In the genomic region with DNA sequence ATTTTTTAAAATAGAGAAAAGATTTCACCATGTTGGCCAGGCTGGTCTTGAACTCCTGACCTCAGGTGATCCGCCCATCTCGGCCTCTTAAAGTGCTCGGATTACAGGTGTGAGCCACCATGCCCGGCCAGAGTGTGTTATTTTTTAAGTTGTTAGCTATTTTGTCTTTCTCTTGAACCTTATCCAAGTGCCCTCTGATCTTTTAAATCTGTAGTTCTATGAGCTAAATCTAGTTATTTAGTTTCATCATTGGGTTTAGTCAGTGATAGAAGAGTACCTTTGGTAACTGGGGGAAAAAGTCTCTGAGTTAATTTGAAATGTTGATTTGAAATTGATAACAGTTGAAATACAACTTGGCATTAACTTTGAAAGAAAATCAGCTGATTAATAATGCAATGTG, we compare ENCODE assay signal across 22 cellular contexts.
DNase-seq lines count a peak whose midpoint lies in the region; ATAC-seq, FAIRE-seq and TF ChIP-seq lines count a peak whose summit lies in the region.
"Had no signal": no experiment of that assay in that cellular context is flagged by ENCODE, and none has a peak within 500 bp of the region (broad histone marks: within the 10 kb centered on the region; RNA-seq: fewer than 3 reads in every experiment).

No MANE protein-coding gene starts in this region.

- no peak overlapping the region for H3K4me3 ChIP-seq in liver (ENCODE audit: low read depth in 1 of 3, low read length in 3 of 3)
- no peak overlapping the region for H3K4me3 ChIP-seq in HepG2 (replicated peaks in 1 of 3; ENCODE audit: insufficient read depth in 1 of 3, low read depth in 2 of 3, low read length in 3 of 3)
- no peak overlapping the region for H3K4me3 ChIP-seq in astrocyte (ENCODE audit: insufficient read depth, low read depth, low read length)
- H3K4me3 ChIP-seq in right lobe of liver: no peak overlapping the region
- H3K4me3 ChIP-seq: A549; BLaER1 treated with 17β-estradiol and CSF1 and Interleukin-3, amounts not matched to agents 10 nM and 100 nM had no signal

- ATAC-seq in HepG2 (no peak), right lobe of liver (peak; percentile 71 to 86 (median 78)), GM21717 (IDR thresholded peaks at IDR 0.05; ENCODE audit: unreplicated experiment) (no peak)
- ATAC-seq: A549; CD8-positive, alpha-beta T cell had no signal

- peaks cover 1 to 32% (median 10%) of the 10 kb centered on the region in 4 donors for H3K4me1 ChIP-seq in liver (ENCODE audit: control insufficient read depth in 4 of 4, insufficient read depth in 4 of 4, low read length in 3 of 4)
- H3K4me1 ChIP-seq in HepG2 (ENCODE audit: insufficient read depth, low read length): no peaks in the 10 kb centered on the region
- no peaks in the 10 kb centered on the region for H3K4me1 ChIP-seq in astrocyte (ENCODE audit: insufficient read depth, low read length)
- peaks cover 0 to 37% (median 14%) of the 10 kb centered on the region in 4 donors for H3K4me1 ChIP-seq in right lobe of liver
- H3K4me1 ChIP-seq: A549; BLaER1 treated with 17β-estradiol and CSF1 and Interleukin-3, amounts not matched to agents 10 nM and 100 nM; Caco-2 had no signal

- no peak overlapping the region for H3K9ac ChIP-seq in liver (ENCODE audit: low read depth in 1 of 2, low read length in 2 of 2)
- H3K9ac ChIP-seq in HepG2 (ENCODE audit: insufficient read depth, low read depth, low read length): no peak overlapping the region
- H3K9ac ChIP-seq in astrocyte (ENCODE audit: low read length): no peak overlapping the region
- H3K9ac ChIP-seq: BLaER1 treated with 17β-estradiol and CSF1 and Interleukin-3, amounts not matched to agents 10 nM and 100 nM had no signal

- FAIRE-seq in HepG2 (lab: Jason Lieb, UNC) (no peak), astrocyte (lab: Jason Lieb, UNC) (no peak)
- FAIRE-seq: A549, D721Med, G401.6, GM12891, GM19239 had no signal

- TF ChIP-seq RAD21 in liver (IDR thresholded peaks at IDR 0.05): no peak
- no peak for TF ChIP-seq RAD21 in HepG2 (CRISPR knock-in tag; IDR thresholded peaks at IDR 0.05)

- H3K27ac ChIP-seq in liver (ENCODE audit: low read depth in 1 of 2, low read length in 2 of 2) (no peak overlapping the region), HepG2 (ENCODE audit: extremely low read length, insufficient read depth, low read length) (no peak overlapping the region), astrocyte (ENCODE audit: low read depth, low read length) (no peak overlapping the region), right lobe of liver (peak overlapping the region; percentile 4 to 59 (median 29))
- H3K27ac ChIP-seq: 22Rv1; A549; BLaER1 treated with 17β-estradiol and CSF1 and Interleukin-3, amounts not matched to agents 10 nM and 100 nM; C4-2B had no signal

- H3K4me3 Mint-ChIP-seq in astrocyte (ENCODE audit: unreplicated experiment): no peak overlapping the region
- H3K4me3 Mint-ChIP-seq: B cell; CD4-positive, alpha-beta T cell; CD8-positive, alpha-beta T cell had no signal

- TF ChIP-seq POLR2A in HepG2 (IDR thresholded peaks at IDR 0.05; ENCODE audit: insufficient read depth in 1 of 2, low read depth in 2 of 2, low read length in 2 of 2) (no peak), right lobe of liver (IDR thresholded peaks at IDR 0.05) (no peak)

- H3K36me3 Mint-ChIP-seq in astrocyte (ENCODE audit: low read depth, unreplicated experiment): peaks cover 17% of the 10 kb centered on the region

- H3K27me3 Mint-ChIP-seq in astrocyte (ENCODE audit: low read depth, unreplicated experiment): no peaks in the 10 kb centered on the region
- H3K27me3 Mint-ChIP-seq: B cell; CD4-positive, alpha-beta T cell had no signal

- H3K4me2 ChIP-seq in HepG2 (ENCODE audit: low read depth, low read length) (no peak overlapping the region), astrocyte (ENCODE audit: low read length) (no peak overlapping the region)
- H3K4me2 ChIP-seq: A549; BLaER1 treated with 17β-estradiol and CSF1 and Interleukin-3, amounts not matched to agents 10 nM and 100 nM had no signal

- H2AFZ ChIP-seq in HepG2 (ENCODE audit: low read length) (no peak overlapping the region), astrocyte (ENCODE audit: low read depth, low read length) (no peak overlapping the region)

- intact Hi-C loops in HepG2 (cut with micrococcal nuclease; ENCODE audit: unreplicated experiment): no loop called here
- intact Hi-C loops in right lobe of liver (cut with DNase I): no loop called here

- in situ Hi-C loops in HepG2 (cut with HindIII; ENCODE audit: extremely low pct_ligation_motif_present, low pct_unique_long_range_greater_than_20kb): no loop called here

- H3K4me1 Mint-ChIP-seq in astrocyte (ENCODE audit: low read depth, unreplicated experiment): no peaks in the 10 kb centered on the region
- H3K4me1 Mint-ChIP-seq: B cell had no signal

- H3K27me3 ChIP-seq in liver (ENCODE audit: control insufficient read depth in 4 of 4, insufficient read depth in 4 of 4, low read length in 3 of 4) (no peaks in the 10 kb centered on the region), HepG2 (ENCODE audit: control insufficient read depth in 1 of 2, insufficient read depth in 2 of 2, low read length in 2 of 2) (no peaks in the 10 kb centered on the region), astrocyte (ENCODE audit: insufficient read depth, low read length) (no peaks in the 10 kb centered on the region), right lobe of liver (no peaks in the 10 kb centered on the region)
- H3K27me3 ChIP-seq: BLaER1 treated with 17β-estradiol and CSF1 and Interleukin-3, amounts not matched to agents 10 nM and 100 nM had no signal

- CTCF ChIA-PET in HepG2 (lab: Yijun Ruan, JAX; ENCODE audit: low intra/inter-chr PET ratio, low total read pairs): no interaction called here

- no peaks in the 10 kb centered on the region for H3K79me2 ChIP-seq in HepG2 (ENCODE audit: insufficient read depth, low read length)
- no peaks in the 10 kb centered on the region for H3K79me2 ChIP-seq in astrocyte (ENCODE audit: insufficient read depth, low read length)

- DNase-seq in HepG2 (ENCODE audit: low spot score) (no peak), astrocyte (ENCODE audit: low read depth) (no peak), right lobe of liver (no peak), NAMALWA (ENCODE audit: low spot score) (no peak)
- DNase-seq: AML-193; Caco-2; Calu3; CD4-positive, alpha-beta T cell; CD8-positive, alpha-beta T cell; DMS79 treated with DMSO at 0.1 percent for 48 hours; GF-D8 had no signal

- H3K27ac Mint-ChIP-seq in astrocyte (ENCODE audit: unreplicated experiment): peak overlapping the region; percentile 6
- H3K27ac Mint-ChIP-seq: B cell; CD4-positive, alpha-beta T cell; CD8-positive, alpha-beta T cell had no signal

- no peaks in the 10 kb centered on the region for H3K9me3 ChIP-seq in liver (ENCODE audit: control insufficient read depth in 4 of 4, low read length in 3 of 4)
- peaks cover 12% of the 10 kb centered on the region for H3K9me3 ChIP-seq in HepG2 (ENCODE audit: low read length)
- H3K9me3 ChIP-seq in astrocyte (ENCODE audit: insufficient read depth, low read depth, low read length): peaks cover 3% of the 10 kb centered on the region
- no peaks in the 10 kb centered on the region for H3K9me3 ChIP-seq in right lobe of liver
- H3K9me3 ChIP-seq: A549 had no signal

- no TSS peak for BruUV-seq in HepG2 (replicated peaks; lab: Mats Ljungman, UMichigan)

- POLR2A ChIA-PET in HepG2 (lab: Yijun Ruan, JAX): no interaction called here

- H3K9me3 Mint-ChIP-seq in astrocyte (ENCODE audit: unreplicated experiment): peaks cover 2% of the 10 kb centered on the region

- H3K36me3 ChIP-seq in liver (ENCODE audit: control insufficient read depth in 4 of 4, insufficient read depth in 3 of 4, low read depth in 1 of 4, low read length in 3 of 4): peaks cover 0 to 7% (median under 1%) of the 10 kb centered on the region in 4 donors
- no peaks in the 10 kb centered on the region for H3K36me3 ChIP-seq in HepG2 (replicated peaks in 1 of 2; ENCODE audit: control insufficient read depth in 1 of 2, insufficient read depth in 2 of 2, low read length in 2 of 2)
- no peaks in the 10 kb centered on the region for H3K36me3 ChIP-seq in astrocyte (ENCODE audit: insufficient read depth, low read length)
- no peaks in the 10 kb centered on the region for H3K36me3 ChIP-seq in right lobe of liver

- no peak for TF ChIP-seq CTCF in liver (IDR thresholded peaks at IDR 0.05; ENCODE audit: low read depth, low read length, missing input control)
- TF ChIP-seq CTCF in HepG2 (CRISPR knock-in tag; IDR thresholded peaks at IDR 0.05): no peak
- TF ChIP-seq CTCF in astrocyte (IDR thresholded peaks at IDR 0.05; ENCODE audit: insufficient read depth, low read depth, low read length): no peak
- no peak for TF ChIP-seq CTCF in right lobe of liver (IDR thresholded peaks at IDR 0.05)

- TF ChIP-seq EP300 in HepG2 (IDR thresholded peaks at IDR 0.05; ENCODE audit: low read depth in 2 of 2, low read length in 2 of 2) (no peak), HepG2 (CRISPR knock-in tag; IDR thresholded peaks at IDR 0.05; ENCODE audit: borderline replicate concordance) (no peak)

- 52% methylated on average over 4 of the region's 4 CpGs for WGBS in liver
- WGBS in HepG2 (ENCODE audit: low lambda C conversion rate): 95% methylated on average over 4 of the region's 4 CpGs
- 33% methylated on average over 4 of the region's 4 CpGs for WGBS in right lobe of liver (ENCODE audit: insufficient coverage, low coverage, low lambda C conversion rate, missing lambda C conversion rate)

- H4K20me1 ChIP-seq in HepG2 (ENCODE audit: insufficient read depth, low read length) (no peaks in the 10 kb centered on the region), astrocyte (ENCODE audit: insufficient read depth, low read length) (no peaks in the 10 kb centered on the region)
- H4K20me1 ChIP-seq: BLaER1 treated with 17β-estradiol and CSF1 and Interleukin-3, amounts not matched to agents 10 nM and 100 nM had no signal

TF ChIP-seq in liver, 16 proteins besides CTCF, POLR2A, EP300 and RAD21:
- TF ChIP-seq EGR1 (IDR thresholded peaks at IDR 0.05; ENCODE audit: low read depth in 2 of 2) (no peak), HNF4A (conservative IDR thresholded peaks at IDR 0.05) (peak; percentile 61 to 66), GABPA (IDR thresholded peaks at IDR 0.05 in 1 of 2, conservative IDR thresholded peaks at IDR 0.05 in 1 of 2) (no peak), RXRA (IDR thresholded peaks at IDR 0.05) (peak; percentile 16 to 37)
- TF ChIP-seq, protein P1, sequence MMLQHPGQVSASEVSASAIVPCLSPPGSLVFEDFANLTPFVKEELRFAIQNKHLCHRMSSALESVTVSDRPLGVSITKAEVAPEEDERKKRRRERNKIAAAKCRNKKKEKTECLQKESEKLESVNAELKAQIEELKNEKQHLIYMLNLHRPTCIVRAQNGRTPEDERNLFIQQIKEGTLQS (IDR thresholded peaks at IDR 0.05): peak; percentile 42

Comparison
In these comparisons a context has a peak if more than half of its experiments do, and no peak if none do; other contexts are left out.
1. H3K27ac ChIP-seq: peak in right lobe of liver (3 of 3); none in liver (0 of 2), HepG2 (single experiment) and astrocyte (single experiment).
2. ATAC-seq: peak in right lobe of liver (4 of 4); none in HepG2 (single experiment) and GM21717 (single experiment).